Comparison of ENCODE assay signal across 26 cellular contexts in genomic region chr3:83765971-83766370, GRCh38.
"Had no signal": no experiment of that assay in that cellular context is flagged by ENCODE, and none has a peak within 500 bp of the region (broad histone marks: within the 10 kb centered on the region; RNA-seq: fewer than 3 reads in every experiment).

No MANE protein-coding gene starts in this region.

- H3K4me1 ChIP-seq: stomach, suprapubic skin, testis, thyroid gland, tibial artery, tibial nerve, transverse colon, upper lobe of left lung, upper lobe of right lung, uterus, vagina had no signal

- DNase-seq: stimulated activated CD4-positive, alpha-beta T cell treated with anti-CD3 and anti-CD28 coated beads, Interleukin-2, amount 100 ng/mL, for 48 hours; stimulated activated CD4-positive, alpha-beta T cell treated with anti-CD3 and anti-CD28 coated beads, Interleukin-4, amount 100 ng/mL, for 1 hour; stimulated activated CD4-positive, alpha-beta T cell treated with anti-CD3 and anti-CD28 coated beads, Interleukin-4, amount 100 ng/mL, for 24 hours; stimulated activated CD4-positive, alpha-beta T cell treated with anti-CD3 and anti-CD28 coated beads, Interleukin-4, amount 100 ng/mL, for 4 hours; stimulated activated CD8-positive, alpha-beta memory T cell treated with anti-CD3 and anti-CD28 coated beads, Interleukin-4, amount 100 ng/mL, for 48 hours; stimulated activated naive B cell treated with anti-CD40 and anti-IgM and Interleukin-4, amounts not matched to agents 10 μg/mL and 1 μg/mL and 100 μg/mL, for 72 hours; stimulated activated naive CD4-positive, alpha-beta T cell; stimulated activated naive CD4-positive, alpha-beta T cell treated with Interleukin-2 at 50 U/mL for 16 hours; stimulated activated naive CD8-positive, alpha-beta T cell treated with anti-CD3 and anti-CD28 coated beads, Interleukin-15, amount 100 ng/mL, for 72 hours; stimulated activated naive CD8-positive, alpha-beta T cell treated with anti-CD3 and anti-CD28 coated beads, Interleukin-15, Interleukin-2, amounts not matched to agents 100 U/mL and 50 U/mL, for 24 hours; stomach; substantia nigra; testis; thyroid gland; tibial artery; transverse colon; trophoblast cell; upper lobe of left lung; upper lobe of right lung; uterus had no signal

- H3K9me3 ChIP-seq: suprapubic skin, testis, thoracic aorta, thyroid gland, tibial artery, upper lobe of left lung, upper lobe of right lung, uterus, vagina had no signal

- H3K4me3 ChIP-seq: stomach, suprapubic skin, testis, thoracic aorta, thyroid gland, tibial artery, tibial nerve, transverse colon, upper lobe of left lung, upper lobe of right lung, uterus, vagina had no signal

- H3K27me3 ChIP-seq: stomach, suprapubic skin, testis, thyroid gland, tibial artery, tibial nerve, transverse colon, upper lobe of left lung, upper lobe of right lung, uterus, vagina had no signal

- H3K27ac ChIP-seq: stomach, suprapubic skin, testis, thoracic aorta, thyroid gland, tibial artery, tibial nerve, transverse colon, upper lobe of left lung, upper lobe of right lung, uterus, vagina had no signal

- ATAC-seq: stimulated activated effector memory CD8-positive, alpha-beta T cell treated with anti-CD3 and anti-CD28 coated beads, Interleukin-12 subunit alpha, Interleukin-12 subunit beta, amount 100 ng/mL, for 72 hours; stimulated activated memory B cell treated with anti-CD40 and anti-IgM and Interleukin-4, amounts not matched to agents 10 μg/mL and 1 μg/mL and 100 μg/mL, for 72 hours; stimulated activated naive B cell treated with anti-CD40 and anti-IgM and Interleukin-4, amounts not matched to agents 10 μg/mL and 1 μg/mL and 100 μg/mL, for 72 hours; stimulated activated naive CD8-positive, alpha-beta T cell treated with anti-CD3 and anti-CD28 coated beads, Interleukin-15, amount 100 ng/mL, for 72 hours; stimulated activated naive CD8-positive, alpha-beta T cell treated with anti-CD3 and anti-CD28 coated beads, Interleukin-15, Interleukin-2, amounts not matched to agents 100 U/mL and 50 U/mL, for 24 hours; upper lobe of right lung had no signal

- H3K36me3 ChIP-seq: stomach, suprapubic skin, thoracic aorta, thyroid gland, tibial artery, tibial nerve, transverse colon, upper lobe of left lung, upper lobe of right lung, uterus, vagina had no signal
